In the genomic region with DNA sequence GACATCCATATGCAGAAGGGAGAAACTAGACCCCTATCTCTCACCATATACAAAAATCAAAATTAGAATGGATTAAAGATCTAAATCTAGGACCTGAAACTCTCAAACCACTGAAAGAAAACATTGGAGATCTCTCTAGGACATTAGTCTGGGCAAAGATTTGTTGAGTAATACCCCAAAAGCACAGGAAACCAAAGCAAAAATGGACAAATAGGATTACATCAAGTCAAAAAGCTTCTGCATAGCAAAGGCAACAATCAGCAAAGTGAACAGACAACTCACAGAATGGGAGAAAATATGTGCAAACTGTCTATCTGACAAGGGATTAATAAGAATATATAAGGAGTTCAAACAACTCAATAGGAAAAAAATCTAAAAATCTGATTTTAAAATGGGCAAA, we compare ENCODE assay signal across 2 cellular contexts.
TF ChIP-seq lines count a peak whose summit lies in the region.

No MANE protein-coding gene starts in this region.

TF ChIP-seq in A549, 52 proteins besides CTCF, POLR2A, EP300 and RAD21 (continued from another document):
- TF ChIP-seq, protein P1, sequence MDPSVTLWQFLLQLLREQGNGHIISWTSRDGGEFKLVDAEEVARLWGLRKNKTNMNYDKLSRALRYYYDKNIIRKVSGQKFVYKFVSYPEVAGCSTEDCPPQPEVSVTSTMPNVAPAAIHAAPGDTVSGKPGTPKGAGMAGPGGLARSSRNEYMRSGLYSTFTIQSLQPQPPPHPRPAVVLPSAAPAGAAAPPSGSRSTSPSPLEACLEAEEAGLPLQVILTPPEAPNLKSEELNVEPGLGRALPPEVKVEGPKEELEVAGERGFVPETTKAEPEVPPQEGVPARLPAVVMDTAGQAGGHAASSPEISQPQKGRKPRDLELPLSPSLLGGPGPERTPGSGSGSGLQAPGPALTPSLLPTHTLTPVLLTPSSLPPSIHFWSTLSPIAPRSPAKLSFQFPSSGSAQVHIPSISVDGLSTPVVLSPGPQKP (IDR thresholded peaks at IDR 0.05; ENCODE audit: low read depth, low read length), result no peak
- TF ChIP-seq HOXB13 (CRISPR knock-in tag; IDR thresholded peaks at IDR 0.05; ENCODE audit: low read depth) (no peak), CBX8 (IDR thresholded peaks at IDR 0.05) (no peak), MAZ (IDR thresholded peaks at IDR 0.05; ENCODE audit: borderline replicate concordance, low read depth, low read length) (no peak), SMC3 (IDR thresholded peaks at IDR 0.05) (no peak), SREBF2 (IDR thresholded peaks at IDR 0.05) (no peak), BHLHE40 (IDR thresholded peaks at IDR 0.05; ENCODE audit: low read depth, low read length) (no peak), ESRRA (IDR thresholded peaks at IDR 0.05; ENCODE audit: borderline replicate concordance, low read length) (no peak)

TF ChIP-seq in IMR-90, 13 proteins besides CTCF, POLR2A, EP300 and RAD21 (continued from another document):
- no peak for TF ChIP-seq MAFK (IDR thresholded peaks at IDR 0.05; ENCODE audit: low read depth, low read length)
- TF ChIP-seq CEBPB (IDR thresholded peaks at IDR 0.05; ENCODE audit: low read depth, low read length), result no peak
- TF ChIP-seq SMC3 (IDR thresholded peaks at IDR 0.05; ENCODE audit: low read depth, low read length), result no peak
- TF ChIP-seq MAZ (IDR thresholded peaks at IDR 0.05; ENCODE audit: borderline replicate concordance, low read depth, low read length), result no peak
- TF ChIP-seq, protein P1 (IDR thresholded peaks at IDR 0.05; ENCODE audit: borderline replicate concordance, low read depth, low read length), result no peak
- TF ChIP-seq, protein P2, sequence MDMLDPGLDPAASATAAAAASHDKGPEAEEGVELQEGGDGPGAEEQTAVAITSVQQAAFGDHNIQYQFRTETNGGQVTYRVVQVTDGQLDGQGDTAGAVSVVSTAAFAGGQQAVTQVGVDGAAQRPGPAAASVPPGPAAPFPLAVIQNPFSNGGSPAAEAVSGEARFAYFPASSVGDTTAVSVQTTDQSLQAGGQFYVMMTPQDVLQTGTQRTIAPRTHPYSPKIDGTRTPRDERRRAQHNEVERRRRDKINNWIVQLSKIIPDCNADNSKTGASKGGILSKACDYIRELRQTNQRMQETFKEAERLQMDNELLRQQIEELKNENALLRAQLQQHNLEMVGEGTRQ (IDR thresholded peaks at IDR 0.05; ENCODE audit: low read depth, low read length), result no peak
